ENCODE assay signal across 1 cellular context in genomic region chr22:19738664-19739447, GRCh38.
TF ChIP-seq lines count a peak whose summit lies in the region.

No MANE protein-coding gene starts in this region.

TF ChIP-seq in IMR-90, 13 proteins besides CTCF, POLR2A, EP300 and RAD21 (continued from another document):
- TF ChIP-seq BHLHE40 (IDR thresholded peaks at IDR 0.05; ENCODE audit: low read depth, low read length) (no peak), RCOR1 (IDR thresholded peaks at IDR 0.05; ENCODE audit: insufficient replicate concordance, low read length) (no peak), USF2 (IDR thresholded peaks at IDR 0.05; ENCODE audit: low read depth, low read length) (no peak)
